ENCODE assay signal across 11 cellular contexts in the genomic region with DNA sequence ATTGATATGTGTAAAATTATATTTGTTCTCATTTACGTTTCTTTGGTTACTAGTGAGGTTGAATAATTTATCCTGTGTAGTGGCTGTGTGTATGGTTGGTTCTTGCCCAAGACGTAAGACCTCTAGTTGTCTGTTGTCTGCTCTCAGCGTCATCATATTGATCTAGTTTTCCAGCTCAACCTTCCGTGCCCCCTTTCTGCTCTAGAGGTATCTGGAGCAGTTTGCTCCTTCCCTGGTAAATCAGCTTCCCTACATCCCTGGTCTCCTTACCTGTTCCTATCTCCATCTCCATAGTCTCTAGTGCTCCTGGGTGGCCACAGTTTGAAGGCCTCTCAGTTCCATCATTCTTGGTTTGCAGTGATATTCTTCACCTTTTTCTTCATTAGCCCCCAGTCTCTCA. TPM values are rescaled to one million over a fixed set of nuclear protein-coding genes. Genes with fewer than 3 reads are reported as not detected.
A peak's percentile ranks its signal among the peaks of the same experiment; 100 is the strongest.
DNase-seq lines count a peak whose midpoint lies in the region; ATAC-seq and TF ChIP-seq lines count a peak whose summit lies in the region.
"Had no signal": no experiment of that assay in that cellular context is flagged by ENCODE, and none has a peak within 500 bp of the region (broad histone marks: within the 10 kb centered on the region; RNA-seq: fewer than 3 reads in every experiment).

No MANE protein-coding gene starts in this region.

- H3K4me3 ChIP-seq in iPS-20b (ENCODE audit: low read length) (peak overlapping the region; percentile 89), upper lobe of left lung (peak overlapping the region in 1 of 4 donors; percentile 93)

- H3K4me1 Mint-ChIP-seq in stimulated activated naive CD8-positive, alpha-beta T cell treated with anti-CD3 and anti-CD28 coated beads, Interleukin-15, Interleukin-2, amounts not matched to agents 100 ng/mL and 50 ng/mL, for 24 hours (ENCODE audit: low read depth), result peaks cover 37% of the 10 kb centered on the region
- H3K4me1 Mint-ChIP-seq in activated CD8-positive, alpha-beta T cell treated with anti-CD3 and anti-CD28 coated beads for 36 hours (ENCODE audit: low read depth), result peaks cover 32% of the 10 kb centered on the region

- 82 to 86% methylated on average over 4 of the region's 4 CpGs for WGBS in upper lobe of left lung, 2 donors

- intact Hi-C loops in activated CD8-positive, alpha-beta T cell treated with anti-CD3 and anti-CD28 coated beads for 36 hours (cut with micrococcal nuclease), result no loop called here

- no peak for DNase-seq in stimulated activated naive CD8-positive, alpha-beta T cell treated with anti-CD3 and anti-CD28 coated beads, Interleukin-15, Interleukin-2, amounts not matched to agents 100 U/mL and 50 U/mL, for 24 hours
- no peak for DNase-seq in activated CD8-positive, alpha-beta T cell treated with anti-CD3 and anti-CD28 coated beads for 36 hours
- DNase-seq in upper lobe of left lung (no peak), germinal center (ENCODE audit: low spot score) (no peak)
- DNase-seq in stimulated activated CD8-positive, alpha-beta memory T cell treated with anti-CD3 and anti-CD28 coated beads, Interleukin-4, amount 100 ng/mL, for 48 hours, result no peak
- DNase-seq: DMS53, NCI-H187 had no signal

- no peak overlapping the region for H3K27ac ChIP-seq in iPS-20b (ENCODE audit: low read length)
- H3K27ac ChIP-seq in upper lobe of left lung, result no peak overlapping the region

- H3K9me3 ChIP-seq in iPS-20b (ENCODE audit: insufficient read depth, low read depth, low read length) (no peaks in the 10 kb centered on the region), upper lobe of left lung (no peaks in the 10 kb centered on the region)

- H3K4me3 Mint-ChIP-seq in stimulated activated naive CD8-positive, alpha-beta T cell treated with anti-CD3 and anti-CD28 coated beads, Interleukin-15, Interleukin-2, amounts not matched to agents 100 ng/mL and 50 ng/mL, for 24 hours, result peak overlapping the region; percentile 94
- peak overlapping the region; percentile 88 for H3K4me3 Mint-ChIP-seq in activated CD8-positive, alpha-beta T cell treated with anti-CD3 and anti-CD28 coated beads for 36 hours

- peak overlapping the region; percentile 90 for H3K27ac Mint-ChIP-seq in stimulated activated naive CD8-positive, alpha-beta T cell treated with anti-CD3 and anti-CD28 coated beads, Interleukin-15, Interleukin-2, amounts not matched to agents 100 ng/mL and 50 ng/mL, for 24 hours
- H3K27ac Mint-ChIP-seq in activated CD8-positive, alpha-beta T cell treated with anti-CD3 and anti-CD28 coated beads for 36 hours, result peak overlapping the region; percentile 93

- peak overlapping the region; percentile 81; the same call in 1 of the 2 replicates for H3K9ac ChIP-seq in iPS-20b (ENCODE audit: low read depth, low read length)

- CTCF ChIA-PET in activated CD8-positive, alpha-beta T cell treated with anti-CD3 and anti-CD28 coated beads for 36 hours (lab: Charles Lee), result interaction anchor here (0.9 to 1.5 kb wide), 2 partner anchors 18 to 21 kb away, joined by 3 to 5 read pairs; a partner anchor contains a TSS

- POLR2A ChIA-PET in activated CD8-positive, alpha-beta T cell treated with anti-CD3 and anti-CD28 coated beads for 36 hours (lab: Charles Lee), result interaction anchor here (1.1 to 1.4 kb wide), 4 partner anchors 13 to 36 kb away, joined by 3 to 8 read pairs (median 4); a partner anchor contains a TSS

- H3K36me3 Mint-ChIP-seq in stimulated activated naive CD8-positive, alpha-beta T cell treated with anti-CD3 and anti-CD28 coated beads, Interleukin-15, Interleukin-2, amounts not matched to agents 100 ng/mL and 50 ng/mL, for 24 hours (ENCODE audit: low read depth), result no peaks in the 10 kb centered on the region
- H3K36me3 Mint-ChIP-seq in activated CD8-positive, alpha-beta T cell treated with anti-CD3 and anti-CD28 coated beads for 36 hours (ENCODE audit: low read depth), result peaks cover 3% of the 10 kb centered on the region

- ATAC-seq in stimulated activated naive CD8-positive, alpha-beta T cell treated with anti-CD3 and anti-CD28 coated beads, Interleukin-15, Interleukin-2, amounts not matched to agents 100 U/mL and 50 U/mL, for 24 hours, result no peak
- no peak for ATAC-seq in activated CD8-positive, alpha-beta T cell treated with anti-CD3 and anti-CD28 coated beads for 36 hours
- ATAC-seq in upper lobe of left lung (ENCODE audit: low FRiP score in 2 of 2) (no peak), GM19035 (IDR thresholded peaks at IDR 0.05; ENCODE audit: unreplicated experiment) (no peak)

- no peak for TF ChIP-seq EP300 in upper lobe of left lung (IDR thresholded peaks at IDR 0.05)

- no peak for TF ChIP-seq POLR2A in upper lobe of left lung (IDR thresholded peaks at IDR 0.05)

- TF ChIP-seq CTCF in activated CD8-positive, alpha-beta T cell treated with anti-CD3 and anti-CD28 coated beads for 36 hours (IDR thresholded peaks at IDR 0.05), result no peak
- TF ChIP-seq CTCF in upper lobe of left lung (IDR thresholded peaks at IDR 0.05), result no peak

- no peaks in the 10 kb centered on the region for H3K9me3 Mint-ChIP-seq in stimulated activated naive CD8-positive, alpha-beta T cell treated with anti-CD3 and anti-CD28 coated beads, Interleukin-15, Interleukin-2, amounts not matched to agents 100 ng/mL and 50 ng/mL, for 24 hours
- no peaks in the 10 kb centered on the region for H3K9me3 Mint-ChIP-seq in activated CD8-positive, alpha-beta T cell treated with anti-CD3 and anti-CD28 coated beads for 36 hours

- H3K27me3 Mint-ChIP-seq in stimulated activated naive CD8-positive, alpha-beta T cell treated with anti-CD3 and anti-CD28 coated beads, Interleukin-15, Interleukin-2, amounts not matched to agents 100 ng/mL and 50 ng/mL, for 24 hours, result no peaks in the 10 kb centered on the region
- no peaks in the 10 kb centered on the region for H3K27me3 Mint-ChIP-seq in activated CD8-positive, alpha-beta T cell treated with anti-CD3 and anti-CD28 coated beads for 36 hours

- peaks cover 12% of the 10 kb centered on the region; the same call in 1 of the 2 replicates for H3K36me3 ChIP-seq in iPS-20b (ENCODE audit: insufficient read depth, low read depth, low read length)
- H3K36me3 ChIP-seq in upper lobe of left lung, result peaks cover 0 to 14% (median 1%) of the 10 kb centered on the region in 4 donors

- peaks cover 8% of the 10 kb centered on the region; the same call in 1 of the 2 replicates for H3K27me3 ChIP-seq in iPS-20b (ENCODE audit: insufficient read depth, low read length)
- H3K27me3 ChIP-seq in upper lobe of left lung, result no peaks in the 10 kb centered on the region

- H3K4me1 ChIP-seq in iPS-20b (ENCODE audit: insufficient read depth, low read length), result peaks cover 3% of the 10 kb centered on the region; the same call in 1 of the 2 replicates
- H3K4me1 ChIP-seq in upper lobe of left lung, result peaks cover 8 to 34% (median 17%) of the 10 kb centered on the region in 4 donors

RNA-seq across cellular contexts. Expression of a gene that starts 1.2 kb away (rescaled TPM):
- total RNA-seq in activated CD8-positive, alpha-beta T cell treated with anti-CD3 and anti-CD28 coated beads for 36 hours, result 10 to 100 TPM; 39.6 to 48.6 TPM
- 10 to 100 TPM; 18.1 to 58.8 (median 21.2) TPM for total RNA-seq in upper lobe of left lung

RNA-seq across cellular contexts. Expression of a gene that starts 12.9 kb away (rescaled TPM):
- total RNA-seq in activated CD8-positive, alpha-beta T cell treated with anti-CD3 and anti-CD28 coated beads for 36 hours, result not detected
- total RNA-seq in upper lobe of left lung, result under 1 TPM in 3 of 6 donors, not detected in 3; 0.09 to 0.15 (median 0.10) TPM
- total RNA-seq: ureter had no signal

RNA-seq across cellular contexts. Expression of a gene that starts 17.8 kb away (rescaled TPM):
- 10 to 100 TPM; 12.4 to 16.2 TPM for total RNA-seq in activated CD8-positive, alpha-beta T cell treated with anti-CD3 and anti-CD28 coated beads for 36 hours
- 10 to 100 TPM in 5 of 6 donors, 1 to 10 TPM in 1; 6.7 to 21.6 (median 16.3) TPM for total RNA-seq in upper lobe of left lung

RNA-seq across cellular contexts. Expression of a gene that starts 18.9 kb away (rescaled TPM):
- total RNA-seq in activated CD8-positive, alpha-beta T cell treated with anti-CD3 and anti-CD28 coated beads for 36 hours, result 100 to 1,000 TPM; 628 to 660 TPM
- total RNA-seq in upper lobe of left lung, result 100 to 1,000 TPM in 5 of 6 donors, 10 to 100 TPM in 1; 70.2 to 183 (median 129) TPM
